ENCODE assay signal across 17 cellular contexts in the genomic region with DNA sequence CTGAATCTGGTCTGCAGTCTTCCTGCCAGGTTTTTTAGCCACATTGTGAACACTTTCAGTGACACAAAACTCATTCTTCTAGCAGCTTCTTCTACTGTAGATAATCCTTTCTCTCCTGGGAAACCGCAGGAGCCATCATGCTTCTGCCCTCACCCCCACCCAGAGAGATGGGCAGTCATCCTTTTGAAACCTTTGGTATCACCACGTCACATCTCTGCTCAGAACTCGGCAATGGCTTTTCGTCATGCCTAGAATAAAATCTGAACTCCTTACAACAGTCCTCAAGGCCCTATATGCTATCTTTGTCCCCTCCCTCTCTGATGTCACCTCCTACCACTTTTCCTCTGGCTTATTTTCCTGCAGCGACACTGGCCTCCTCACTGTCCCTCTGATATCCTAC. TPM values are rescaled to one million over a fixed set of nuclear protein-coding genes. Genes with fewer than 3 reads are reported as not detected.
DNase-seq lines count a peak whose midpoint lies in the region; FAIRE-seq and TF ChIP-seq lines count a peak whose summit lies in the region.
"Had no signal": no experiment of that assay in that cellular context is flagged by ENCODE, and none has a peak within 500 bp of the region (broad histone marks: within the 10 kb centered on the region; RNA-seq: fewer than 3 reads in every experiment).

No MANE protein-coding gene starts in this region.

- peaks cover 32% of the 10 kb centered on the region for H3K4me1 Mint-ChIP-seq in activated CD4-positive, alpha-beta memory T cell treated with anti-CD3 and anti-CD28 coated beads, Interleukin-2, amount 10 ng/mL, durations not matched to agents 7 days and 5 days
- peaks cover 20% of the 10 kb centered on the region for H3K4me1 Mint-ChIP-seq in activated CD4-positive, alpha-beta memory T cell treated with anti-CD3 and anti-CD28 coated beads for 36 hours (ENCODE audit: low read depth)

- H3K9me1 ChIP-seq in endothelial cell of umbilical vein (replicated peaks; ENCODE audit: control insufficient read depth, extremely low read depth, insufficient read depth, low read length), result no peaks in the 10 kb centered on the region

- H3F3A ChIP-seq in Loucy (ENCODE audit: low read depth), result no peaks in the 10 kb centered on the region

- TF ChIP-seq POLR2A in endothelial cell of umbilical vein (IDR thresholded peaks at IDR 0.05; ENCODE audit: low read depth, low read length) (no peak), spleen (IDR thresholded peaks at IDR 0.05) (no peak)

- CTCF ChIA-PET in activated CD4-positive, alpha-beta memory T cell treated with anti-CD3 and anti-CD28 coated beads, Interleukin-2, amount 10 ng/mL, durations not matched to agents 7 days and 5 days (lab: Charles Lee), result interaction anchor here (0.8 to 3.3 kb wide), 8 partner anchors 10 to 210 kb away, joined by 3 to 8 read pairs (median 6); no protein-coding TSS in a partner anchor
- CTCF ChIA-PET in activated CD4-positive, alpha-beta memory T cell treated with anti-CD3 and anti-CD28 coated beads for 36 hours (lab: Charles Lee), result no interaction called here
- CTCF ChIA-PET in endothelial cell of umbilical vein (lab: Charles Lee), result interaction anchor here (1.0 to 5.9 kb wide), 9 partner anchors 12 to 284 kb away, joined by 3 to 121 read pairs (median 5); no protein-coding TSS in a partner anchor

- no peaks in the 10 kb centered on the region for H3K9me2 ChIP-seq in Loucy (replicated peaks; ENCODE audit: low read depth, low read length)

- H4K20me1 ChIP-seq in Loucy (ENCODE audit: insufficient read depth, low read length, poor library complexity, severe bottlenecking), result no peaks in the 10 kb centered on the region
- no peaks in the 10 kb centered on the region for H4K20me1 ChIP-seq in endothelial cell of umbilical vein (replicated peaks; ENCODE audit: control insufficient read depth, extremely low read depth, insufficient read depth, low read length)

- 83 to 91% (median 86%) methylated on average over 5 of the region's 5 CpGs for WGBS in spleen, 5 donors

- H3K9me3 ChIP-seq in Loucy (ENCODE audit: insufficient read depth, low read depth, low read length) (no peaks in the 10 kb centered on the region), endothelial cell of umbilical vein (replicated peaks; ENCODE audit: control insufficient read depth, insufficient read depth, low read length) (no peaks in the 10 kb centered on the region), spleen (no peaks in the 10 kb centered on the region)
- H3K9me3 ChIP-seq: A549, stomach had no signal

- dilution Hi-C loops in endothelial cell of umbilical vein (cut with MboI; ENCODE audit: extremely low pct_ligation_motif_present, low sequenced_read_pairs), result no loop called here

- no peaks in the 10 kb centered on the region for H3K9me3 Mint-ChIP-seq in activated CD4-positive, alpha-beta memory T cell treated with anti-CD3 and anti-CD28 coated beads, Interleukin-2, amount 10 ng/mL, durations not matched to agents 7 days and 5 days
- H3K9me3 Mint-ChIP-seq in activated CD4-positive, alpha-beta memory T cell treated with anti-CD3 and anti-CD28 coated beads for 36 hours, result no peaks in the 10 kb centered on the region
- H3K9me3 Mint-ChIP-seq: H9 had no signal

- peaks cover 45% of the 10 kb centered on the region for H3K27me3 Mint-ChIP-seq in activated CD4-positive, alpha-beta memory T cell treated with anti-CD3 and anti-CD28 coated beads, Interleukin-2, amount 10 ng/mL, durations not matched to agents 7 days and 5 days
- H3K27me3 Mint-ChIP-seq in activated CD4-positive, alpha-beta memory T cell treated with anti-CD3 and anti-CD28 coated beads for 36 hours, result peaks cover 21% of the 10 kb centered on the region

- H3K4me2 ChIP-seq in Loucy (ENCODE audit: low read depth, low read length, poor library complexity, severe bottlenecking) (peak overlapping the region; percentile 16), endothelial cell of umbilical vein (ENCODE audit: insufficient read depth, low read length) (no peak overlapping the region)
- H3K4me2 ChIP-seq: A549, hepatocyte had no signal

- intact Hi-C loops in activated CD4-positive, alpha-beta memory T cell treated with anti-CD3 and anti-CD28 coated beads for 36 hours (cut with micrococcal nuclease), result loop anchor here (5.0 kb wide), 1 partner anchor 268 kb away; no protein-coding TSS in a partner anchor
- intact Hi-C loops in endothelial cell of umbilical vein (cut with micrococcal nuclease) (no loop called here), spleen (cut with DNase I; ENCODE audit: low total_unique reads) (no loop called here)

- H3K27me3 ChIP-seq in Loucy (ENCODE audit: insufficient read depth, low read length, poor library complexity, severe bottlenecking) (no peaks in the 10 kb centered on the region), endothelial cell of umbilical vein (ENCODE audit: control insufficient read depth in 2 of 2, insufficient read depth in 2 of 2, low read length in 2 of 2) (peaks cover 25 to 32% of the 10 kb centered on the region in 2 experiments), spleen (replicated peaks in 1 of 7) (peaks cover 0 to 44% (median 16%) of the 10 kb centered on the region in 7 donors)

- no peaks in the 10 kb centered on the region for H3K79me2 ChIP-seq in Loucy (ENCODE audit: insufficient read depth, low read length)
- H3K79me2 ChIP-seq in endothelial cell of umbilical vein (ENCODE audit: control insufficient read depth, insufficient read depth, low read length), result no peaks in the 10 kb centered on the region
- H3K79me2 ChIP-seq: hepatocyte had no signal

- H3K36me3 ChIP-seq in Loucy (ENCODE audit: insufficient read depth, low read length), result no peaks in the 10 kb centered on the region
- H3K36me3 ChIP-seq in endothelial cell of umbilical vein (ENCODE audit: control insufficient read depth in 2 of 2, extremely low read depth in 1 of 2, insufficient read depth in 2 of 2, low read length in 2 of 2), result no peaks in the 10 kb centered on the region
- H3K36me3 ChIP-seq in spleen, result no peaks in the 10 kb centered on the region
- H3K36me3 ChIP-seq: stomach had no signal

- no peaks in the 10 kb centered on the region for H3K36me3 Mint-ChIP-seq in activated CD4-positive, alpha-beta memory T cell treated with anti-CD3 and anti-CD28 coated beads, Interleukin-2, amount 10 ng/mL, durations not matched to agents 7 days and 5 days (ENCODE audit: low read depth)
- no peaks in the 10 kb centered on the region for H3K36me3 Mint-ChIP-seq in activated CD4-positive, alpha-beta memory T cell treated with anti-CD3 and anti-CD28 coated beads for 36 hours

- H3K4me3 ChIP-seq in Loucy (ENCODE audit: low read length, poor library complexity, severe bottlenecking) (no peak overlapping the region), endothelial cell of umbilical vein (replicated peaks in 1 of 3; ENCODE audit: insufficient read depth in 1 of 3, low read depth in 1 of 3, low read length in 3 of 3) (no peak overlapping the region), spleen (peak overlapping the region in 1 of 8 donors; percentile 42)
- H3K4me3 ChIP-seq: A549, hepatocyte, stomach had no signal

- H3K9ac ChIP-seq in Loucy (ENCODE audit: low read depth, low read length, poor library complexity, severe bottlenecking), result no peak overlapping the region
- peak overlapping the region; percentile 10 for H3K9ac ChIP-seq in endothelial cell of umbilical vein (replicated peaks; ENCODE audit: extremely low read depth, insufficient read depth, low read length)

- peaks cover 10% of the 10 kb centered on the region for H3K4me1 ChIP-seq in Loucy (ENCODE audit: insufficient read depth, low read length, poor library complexity, severe bottlenecking)
- peaks cover 9% of the 10 kb centered on the region for H3K4me1 ChIP-seq in endothelial cell of umbilical vein (ENCODE audit: control insufficient read depth, extremely low read depth, insufficient read depth, low read length)
- peaks cover 2 to 32% (median 10%) of the 10 kb centered on the region in 6 donors for H3K4me1 ChIP-seq in spleen
- H3K4me1 ChIP-seq: A549 had no signal

- H3K27ac Mint-ChIP-seq in activated CD4-positive, alpha-beta memory T cell treated with anti-CD3 and anti-CD28 coated beads, Interleukin-2, amount 10 ng/mL, durations not matched to agents 7 days and 5 days, result peak overlapping the region; percentile 74
- no peak overlapping the region for H3K27ac Mint-ChIP-seq in activated CD4-positive, alpha-beta memory T cell treated with anti-CD3 and anti-CD28 coated beads for 36 hours
- H3K27ac Mint-ChIP-seq: H9 had no signal

- H3K4me3 Mint-ChIP-seq in activated CD4-positive, alpha-beta memory T cell treated with anti-CD3 and anti-CD28 coated beads, Interleukin-2, amount 10 ng/mL, durations not matched to agents 7 days and 5 days, result no peak overlapping the region
- no peak overlapping the region for H3K4me3 Mint-ChIP-seq in activated CD4-positive, alpha-beta memory T cell treated with anti-CD3 and anti-CD28 coated beads for 36 hours

- POLR2A ChIA-PET in activated CD4-positive, alpha-beta memory T cell treated with anti-CD3 and anti-CD28 coated beads, Interleukin-2, amount 10 ng/mL, durations not matched to agents 7 days and 5 days (lab: Charles Lee), result interaction anchor here (1.0 to 6.2 kb wide), 2 partner anchors 43 to 46 kb away, joined by 3 to 72 read pairs; a partner anchor contains a TSS
- POLR2A ChIA-PET in activated CD4-positive, alpha-beta memory T cell treated with anti-CD3 and anti-CD28 coated beads for 36 hours (lab: Charles Lee), result no interaction called here
- POLR2A ChIA-PET in endothelial cell of umbilical vein (lab: Charles Lee), result no interaction called here

- TF ChIP-seq CTCF in Loucy (conservative IDR thresholded peaks at IDR 0.05; ENCODE audit: low read length), result no peak
- no peak for TF ChIP-seq CTCF in endothelial cell of umbilical vein (IDR thresholded peaks at IDR 0.05; ENCODE audit: extremely low read depth in 1 of 2, insufficient read depth in 1 of 2, low read depth in 1 of 2, low read length in 2 of 2)
- TF ChIP-seq CTCF in spleen (IDR thresholded peaks at IDR 0.05 in 8 of 11, conservative IDR thresholded peaks at IDR 0.05 in 3 of 11), result no peak
- no peak for TF ChIP-seq CTCF in D721Med (IDR thresholded peaks at IDR 0.05; ENCODE audit: insufficient read depth, missing control alignments)

- no peak for DNase-seq in activated CD4-positive, alpha-beta memory T cell treated with anti-CD3 and anti-CD28 coated beads, Interleukin-2, amount 10 ng/mL, durations not matched to agents 7 days and 5 days
- DNase-seq in activated CD4-positive, alpha-beta memory T cell treated with anti-CD3 and anti-CD28 coated beads for 36 hours, result no peak
- no peak for DNase-seq in endothelial cell of umbilical vein (ENCODE audit: low read depth, low spot score)
- no peak for DNase-seq in spleen
- DNase-seq in occipital lobe (lab: John Stamatoyannopoulos, UW), result no peak
- DNase-seq in D721Med (ENCODE audit: insufficient read length, low spot score), result no peak
- no peak for DNase-seq in NOMO-1 treated with DMSO at 0.1 percent for 48 hours (lab: John Stamatoyannopoulos, UW; ENCODE audit: unreplicated experiment)
- DNase-seq: cortex of kidney, NCI-H1048, stomach had no signal

- no TSS peak for BruUV-seq in endothelial cell of umbilical vein (replicated peaks; lab: Mats Ljungman, UMichigan)

- H2AFZ ChIP-seq in Loucy (ENCODE audit: low read length) (peak overlapping the region; percentile 22; the same call in 1 of the 2 replicates), endothelial cell of umbilical vein (ENCODE audit: low read depth, low read length) (no peak overlapping the region)
- H2AFZ ChIP-seq: hepatocyte had no signal

- FAIRE-seq in endothelial cell of umbilical vein (lab: Jason Lieb, UNC) (peak; percentile 18), D721Med (lab: Jason Lieb, UNC) (no peak)
- FAIRE-seq: A549, bronchial epithelial cell had no signal

- H3K27ac ChIP-seq in endothelial cell of umbilical vein (ENCODE audit: insufficient read depth, low read depth, low read length) (peak overlapping the region; percentile 10), spleen (peak overlapping the region in 6 of 8 donors; percentile 45 to 86 (median 62))
- H3K27ac ChIP-seq: A549, C4-2B, hepatocyte, RWPE1 had no signal

RNA-seq across cellular contexts. Expression of a gene that starts 46.4 kb away (rescaled TPM):
- 10 to 100 TPM; 88.7 to 89.5 TPM for total RNA-seq in activated CD4-positive, alpha-beta memory T cell treated with anti-CD3 and anti-CD28 coated beads, Interleukin-2, amount 10 ng/mL, durations not matched to agents 7 days and 5 days
- total RNA-seq in activated CD4-positive, alpha-beta memory T cell treated with anti-CD3 and anti-CD28 coated beads for 36 hours, result 10 to 100 TPM; 42.5 to 45.3 TPM
- 26.5 and 27.9 TPM in 2 replicates for total RNA-seq in endothelial cell of umbilical vein
- polyA plus RNA-seq in endothelial cell of umbilical vein, result 6.8 and 8.3 TPM in 2 replicates
- polyA plus RNA-seq in endothelial cell of umbilical vein (2011; cell fraction: cytosol; rRNA removed), result 7.8 and 8.6 TPM in 2 replicates
- polyA plus RNA-seq in endothelial cell of umbilical vein (2011; cell fraction: nucleus; rRNA removed), result 10.1 and 13.9 TPM in 2 replicates
- 24.5 and 24.7 TPM in 2 replicates for polyA plus RNA-seq in endothelial cell of umbilical vein (2012)
- 24.3 and 29.8 TPM in 2 replicates for polyA minus RNA-seq in endothelial cell of umbilical vein
- polyA minus RNA-seq in endothelial cell of umbilical vein (2011; cell fraction: cytosol; rRNA and poly(A)+ RNA removed), result 13.3 TPM
- polyA minus RNA-seq in endothelial cell of umbilical vein (2011; cell fraction: nucleus; rRNA and poly(A)+ RNA removed), result 12.7 and 22.2 TPM in 2 replicates
- total RNA-seq in spleen, result 10 to 100 TPM; 48.0 to 68.9 (median 54.9) TPM
- 10 to 100 TPM in 1 of 3 donors, 1 to 10 TPM in 2; 5.8 to 11.9 (median 6.6) TPM for polyA plus RNA-seq in spleen
- total RNA-seq in occipital lobe, result 14.0 TPM
